In the genomic region with DNA sequence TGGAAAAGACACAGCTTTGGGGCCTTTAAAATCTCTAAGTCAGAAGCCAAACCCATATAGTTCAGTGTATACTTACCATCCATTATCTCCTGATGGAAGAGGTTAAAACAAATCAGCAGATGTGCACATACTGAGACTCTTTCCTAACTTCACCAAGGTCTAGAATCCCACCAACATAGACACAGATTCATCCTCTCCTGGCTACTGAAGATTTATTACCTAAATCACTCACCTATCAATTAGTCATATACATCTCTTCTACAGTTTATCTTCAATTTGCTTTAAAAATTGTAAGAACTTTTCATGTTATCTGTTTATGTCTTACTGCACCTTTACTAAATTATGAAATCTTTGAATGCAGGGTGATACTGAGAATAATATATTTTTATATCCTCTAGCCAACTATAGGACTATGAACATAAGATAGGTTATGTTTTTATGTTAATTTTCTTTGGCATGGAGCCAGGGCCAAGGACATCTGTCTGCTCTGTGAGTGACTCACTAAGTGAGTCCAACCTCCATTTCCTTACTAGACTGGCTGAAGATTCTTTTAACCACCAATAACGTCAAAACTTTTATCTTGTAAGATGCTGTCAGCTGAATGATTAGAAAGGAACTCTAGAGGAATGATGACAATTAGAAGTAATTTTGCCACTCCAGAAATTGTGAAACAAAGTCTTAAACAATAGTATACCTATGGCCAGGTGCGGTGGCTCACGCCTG, we compare ENCODE assay signal across 1 cellular context.
TF ChIP-seq lines count a peak whose summit lies in the region.

No MANE protein-coding gene starts in this region.

TF ChIP-seq in IMR-90, 13 proteins besides CTCF, POLR2A, EP300 and RAD21 (continued from another document):
- TF ChIP-seq RCOR1 (IDR thresholded peaks at IDR 0.05; ENCODE audit: insufficient replicate concordance, low read length) (no peak), FOS (IDR thresholded peaks at IDR 0.05; ENCODE audit: low read depth, low read length) (no peak), CHD1 (IDR thresholded peaks at IDR 0.05; ENCODE audit: low read depth, low read length) (no peak)
